In the genomic region with DNA sequence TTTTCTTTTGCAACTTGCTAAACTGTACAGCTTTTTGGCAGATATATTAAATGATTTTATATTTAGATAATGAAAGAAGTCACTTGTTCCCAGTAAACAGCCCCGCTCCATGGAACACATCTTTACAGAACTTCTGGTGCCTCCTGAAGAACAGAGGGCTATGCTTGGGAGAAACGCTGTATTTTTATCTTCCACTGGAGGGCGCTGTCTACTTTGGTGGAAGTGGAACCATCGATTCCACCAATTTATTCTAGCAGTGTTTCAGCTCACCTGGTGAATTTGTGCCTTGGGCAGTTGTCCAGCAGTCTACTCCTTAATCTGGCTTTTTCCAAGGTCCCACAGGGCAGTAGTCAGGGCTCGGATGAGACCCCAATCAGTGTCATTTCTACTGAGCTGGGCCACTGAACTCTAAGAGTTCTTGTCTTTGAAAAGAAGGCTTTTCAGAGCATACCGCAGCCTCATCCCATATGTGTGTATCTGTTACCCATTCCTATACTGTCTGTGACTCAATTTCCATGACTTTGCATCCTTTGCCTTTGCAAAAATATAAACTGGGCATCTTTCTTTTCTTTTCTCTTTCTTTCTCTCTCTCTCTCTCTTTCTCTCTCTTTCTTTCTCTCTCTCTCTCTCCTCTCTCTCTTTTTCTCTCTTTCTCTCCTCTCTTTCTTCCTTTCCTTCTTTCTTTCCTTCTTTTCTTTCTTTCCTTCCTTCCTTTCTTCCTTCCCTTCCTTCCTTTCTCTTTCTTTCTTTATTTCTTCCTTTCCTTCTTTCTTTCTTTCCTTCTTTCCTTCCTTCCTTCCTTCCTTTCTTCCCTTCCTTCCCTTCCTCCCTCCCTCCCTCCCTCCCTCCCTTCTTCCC, we compare ENCODE assay signal across 1 cellular context.
TF ChIP-seq lines count a peak whose summit lies in the region.

No MANE protein-coding gene starts in this region.

TF ChIP-seq in K562, 482 proteins besides CTCF, POLR2A, EP300 and RAD21 (continued from another document and continues in another):
- no peak for TF ChIP-seq HMGN3 (IDR thresholded peaks at IDR 0.05; ENCODE audit: borderline replicate concordance, extremely low read depth, insufficient read length, low read depth, low read length)
- TF ChIP-seq ZNF778 (CRISPR knock-in tag; IDR thresholded peaks at IDR 0.05), result no peak
- TF ChIP-seq, protein P1, sequence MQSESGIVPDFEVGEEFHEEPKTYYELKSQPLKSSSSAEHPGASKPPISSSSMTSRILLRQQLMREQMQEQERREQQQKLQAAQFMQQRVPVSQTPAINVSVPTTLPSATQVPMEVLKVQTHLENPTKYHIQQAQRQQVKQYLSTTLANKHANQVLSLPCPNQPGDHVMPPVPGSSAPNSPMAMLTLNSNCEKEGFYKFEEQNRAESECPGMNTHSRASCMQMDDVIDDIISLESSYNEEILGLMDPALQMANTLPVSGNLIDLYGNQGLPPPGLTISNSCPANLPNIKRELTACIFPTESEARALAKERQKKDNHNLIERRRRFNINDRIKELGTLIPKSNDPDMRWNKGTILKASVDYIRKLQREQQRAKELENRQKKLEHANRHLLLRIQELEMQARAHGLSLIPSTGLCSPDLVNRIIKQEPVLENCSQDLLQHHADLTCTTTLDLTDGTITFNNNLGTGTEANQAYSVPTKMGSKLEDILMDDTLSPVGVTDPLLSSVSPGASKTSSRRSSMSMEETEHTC (IDR thresholded peaks at IDR 0.05), result no peak
- no peak for TF ChIP-seq RNF2 (IDR thresholded peaks at IDR 0.05)
- no peak for TF ChIP-seq SMARCB1 (IDR thresholded peaks at IDR 0.05; ENCODE audit: insufficient read length, low read depth)
- TF ChIP-seq, protein P2, sequence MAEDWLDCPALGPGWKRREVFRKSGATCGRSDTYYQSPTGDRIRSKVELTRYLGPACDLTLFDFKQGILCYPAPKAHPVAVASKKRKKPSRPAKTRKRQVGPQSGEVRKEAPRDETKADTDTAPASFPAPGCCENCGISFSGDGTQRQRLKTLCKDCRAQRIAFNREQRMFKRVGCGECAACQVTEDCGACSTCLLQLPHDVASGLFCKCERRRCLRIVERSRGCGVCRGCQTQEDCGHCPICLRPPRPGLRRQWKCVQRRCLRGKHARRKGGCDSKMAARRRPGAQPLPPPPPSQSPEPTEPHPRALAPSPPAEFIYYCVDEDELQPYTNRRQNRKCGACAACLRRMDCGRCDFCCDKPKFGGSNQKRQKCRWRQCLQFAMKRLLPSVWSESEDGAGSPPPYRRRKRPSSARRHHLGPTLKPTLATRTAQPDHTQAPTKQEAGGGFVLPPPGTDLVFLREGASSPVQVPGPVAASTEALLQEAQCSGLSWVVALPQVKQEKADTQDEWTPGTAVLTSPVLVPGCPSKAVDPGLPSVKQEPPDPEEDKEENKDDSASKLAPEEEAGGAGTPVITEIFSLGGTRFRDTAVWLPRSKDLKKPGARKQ (CRISPR knock-in tag; IDR thresholded peaks at IDR 0.05), result no peak
- TF ChIP-seq ADNP (tag; IDR thresholded peaks at IDR 0.05), result no peak
- no peak for TF ChIP-seq NR2C2 (CRISPR knock-in tag; IDR thresholded peaks at IDR 0.05)
- TF ChIP-seq NR2C2 (tag; IDR thresholded peaks at IDR 0.05), result no peak
- TF ChIP-seq ZBTB8A (IDR thresholded peaks at IDR 0.05; ENCODE audit: partially characterized antibody), result no peak
- TF ChIP-seq TEAD2 (tag; IDR thresholded peaks at IDR 0.05), result no peak
- TF ChIP-seq SMAD1 (IDR thresholded peaks at IDR 0.05; ENCODE audit: low read depth, low read length, partially characterized antibody), result no peak
- TF ChIP-seq STAT5B (CRISPR knock-in tag; IDR thresholded peaks at IDR 0.05), result no peak
- TF ChIP-seq C11orf30 (IDR thresholded peaks at IDR 0.05; ENCODE audit: low read depth), result no peak
- no peak for TF ChIP-seq KAT2B (IDR thresholded peaks at IDR 0.05; ENCODE audit: low read depth, low read length)
- TF ChIP-seq MXI1 (IDR thresholded peaks at IDR 0.05; ENCODE audit: low read depth, low read length), result no peak
- TF ChIP-seq, protein P3, sequence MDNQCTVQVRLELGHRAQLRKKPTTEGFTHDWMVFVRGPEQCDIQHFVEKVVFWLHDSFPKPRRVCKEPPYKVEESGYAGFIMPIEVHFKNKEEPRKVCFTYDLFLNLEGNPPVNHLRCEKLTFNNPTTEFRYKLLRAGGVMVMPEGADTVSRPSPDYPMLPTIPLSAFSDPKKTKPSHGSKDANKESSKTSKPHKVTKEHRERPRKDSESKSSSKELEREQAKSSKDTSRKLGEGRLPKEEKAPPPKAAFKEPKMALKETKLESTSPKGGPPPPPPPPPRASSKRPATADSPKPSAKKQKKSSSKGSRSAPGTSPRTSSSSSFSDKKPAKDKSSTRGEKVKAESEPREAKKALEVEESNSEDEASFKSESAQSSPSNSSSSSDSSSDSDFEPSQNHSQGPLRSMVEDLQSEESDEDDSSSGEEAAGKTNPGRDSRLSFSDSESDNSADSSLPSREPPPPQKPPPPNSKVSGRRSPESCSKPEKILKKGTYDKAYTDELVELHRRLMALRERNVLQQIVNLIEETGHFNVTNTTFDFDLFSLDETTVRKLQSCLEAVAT (IDR thresholded peaks at IDR 0.05), result 0 out of 4 replicates have a peak, but pooled peaks of 1 of the 2 experiments have one; percentile 27
- 0 out of 2 replicates have a peak, but pooled peaks have one; percentile 26 for TF ChIP-seq SMC3 (conservative IDR thresholded peaks at IDR 0.05; ENCODE audit: insufficient read depth, low read depth, low read length)
- TF ChIP-seq ZNF699 (CRISPR knock-in tag; IDR thresholded peaks at IDR 0.05; ENCODE audit: insufficient replicate concordance), result no peak
- no peak for TF ChIP-seq MAFF (IDR thresholded peaks at IDR 0.05; ENCODE audit: low read length)
- no peak for TF ChIP-seq ZBTB7A (IDR thresholded peaks at IDR 0.05; ENCODE audit: borderline replicate concordance, control insufficient read depth, low read depth, low read length)
- no peak for TF ChIP-seq FOS (IDR thresholded peaks at IDR 0.05; ENCODE audit: extremely low read depth, insufficient read length)
- TF ChIP-seq NFIC (IDR thresholded peaks at IDR 0.05), result 0 out of 2 replicates have a peak, but pooled peaks have one; percentile 11
- TF ChIP-seq, protein P4, sequence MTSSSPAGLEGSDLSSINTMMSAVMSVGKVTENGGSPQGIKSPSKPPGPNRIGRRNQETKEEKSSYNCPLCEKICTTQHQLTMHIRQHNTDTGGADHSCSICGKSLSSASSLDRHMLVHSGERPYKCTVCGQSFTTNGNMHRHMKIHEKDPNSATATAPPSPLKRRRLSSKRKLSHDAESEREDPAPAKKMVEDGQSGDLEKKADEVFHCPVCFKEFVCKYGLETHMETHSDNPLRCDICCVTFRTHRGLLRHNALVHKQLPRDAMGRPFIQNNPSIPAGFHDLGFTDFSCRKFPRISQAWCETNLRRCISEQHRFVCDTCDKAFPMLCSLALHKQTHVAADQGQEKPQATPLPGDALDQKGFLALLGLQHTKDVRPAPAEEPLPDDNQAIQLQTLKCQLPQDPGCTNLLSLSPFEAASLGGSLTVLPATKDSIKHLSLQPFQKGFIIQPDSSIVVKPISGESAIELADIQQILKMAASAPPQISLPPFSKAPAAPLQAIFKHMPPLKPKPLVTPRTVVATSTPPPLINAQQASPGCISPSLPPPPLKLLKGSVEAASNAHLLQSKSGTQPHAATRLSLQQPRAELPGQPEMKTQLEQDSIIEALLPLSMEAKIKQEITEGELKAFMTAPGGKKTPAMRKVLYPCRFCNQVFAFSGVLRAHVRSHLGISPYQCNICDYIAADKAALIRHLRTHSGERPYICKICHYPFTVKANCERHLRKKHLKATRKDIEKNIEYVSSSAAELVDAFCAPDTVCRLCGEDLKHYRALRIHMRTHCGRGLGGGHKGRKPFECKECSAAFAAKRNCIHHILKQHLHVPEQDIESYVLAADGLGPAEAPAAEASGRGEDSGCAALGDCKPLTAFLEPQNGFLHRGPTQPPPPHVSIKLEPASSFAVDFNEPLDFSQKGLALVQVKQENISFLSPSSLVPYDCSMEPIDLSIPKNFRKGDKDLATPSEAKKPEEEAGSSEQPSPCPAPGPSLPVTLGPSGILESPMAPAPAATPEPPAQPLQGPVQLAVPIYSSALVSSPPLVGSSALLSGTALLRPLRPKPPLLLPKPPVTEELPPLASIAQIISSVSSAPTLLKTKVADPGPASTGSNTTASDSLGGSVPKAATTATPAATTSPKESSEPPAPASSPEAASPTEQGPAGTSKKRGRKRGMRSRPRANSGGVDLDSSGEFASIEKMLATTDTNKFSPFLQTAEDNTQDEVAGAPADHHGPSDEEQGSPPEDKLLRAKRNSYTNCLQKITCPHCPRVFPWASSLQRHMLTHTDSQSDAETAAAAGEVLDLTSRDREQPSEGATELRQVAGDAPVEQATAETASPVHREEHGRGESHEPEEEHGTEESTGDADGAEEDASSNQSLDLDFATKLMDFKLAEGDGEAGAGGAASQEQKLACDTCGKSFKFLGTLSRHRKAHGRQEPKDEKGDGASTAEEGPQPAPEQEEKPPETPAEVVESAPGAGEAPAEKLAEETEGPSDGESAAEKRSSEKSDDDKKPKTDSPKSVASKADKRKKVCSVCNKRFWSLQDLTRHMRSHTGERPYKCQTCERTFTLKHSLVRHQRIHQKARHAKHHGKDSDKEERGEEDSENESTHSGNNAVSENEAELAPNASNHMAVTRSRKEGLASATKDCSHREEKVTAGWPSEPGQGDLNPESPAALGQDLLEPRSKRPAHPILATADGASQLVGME (CRISPR knock-in tag; IDR thresholded peaks at IDR 0.05), result no peak
- TF ChIP-seq MIER1 (IDR thresholded peaks at IDR 0.05; ENCODE audit: low read depth), result no peak
- TF ChIP-seq JUNB (CRISPR knock-in tag; conservative IDR thresholded peaks at IDR 0.05), result no peak
- TF ChIP-seq, protein P5, sequence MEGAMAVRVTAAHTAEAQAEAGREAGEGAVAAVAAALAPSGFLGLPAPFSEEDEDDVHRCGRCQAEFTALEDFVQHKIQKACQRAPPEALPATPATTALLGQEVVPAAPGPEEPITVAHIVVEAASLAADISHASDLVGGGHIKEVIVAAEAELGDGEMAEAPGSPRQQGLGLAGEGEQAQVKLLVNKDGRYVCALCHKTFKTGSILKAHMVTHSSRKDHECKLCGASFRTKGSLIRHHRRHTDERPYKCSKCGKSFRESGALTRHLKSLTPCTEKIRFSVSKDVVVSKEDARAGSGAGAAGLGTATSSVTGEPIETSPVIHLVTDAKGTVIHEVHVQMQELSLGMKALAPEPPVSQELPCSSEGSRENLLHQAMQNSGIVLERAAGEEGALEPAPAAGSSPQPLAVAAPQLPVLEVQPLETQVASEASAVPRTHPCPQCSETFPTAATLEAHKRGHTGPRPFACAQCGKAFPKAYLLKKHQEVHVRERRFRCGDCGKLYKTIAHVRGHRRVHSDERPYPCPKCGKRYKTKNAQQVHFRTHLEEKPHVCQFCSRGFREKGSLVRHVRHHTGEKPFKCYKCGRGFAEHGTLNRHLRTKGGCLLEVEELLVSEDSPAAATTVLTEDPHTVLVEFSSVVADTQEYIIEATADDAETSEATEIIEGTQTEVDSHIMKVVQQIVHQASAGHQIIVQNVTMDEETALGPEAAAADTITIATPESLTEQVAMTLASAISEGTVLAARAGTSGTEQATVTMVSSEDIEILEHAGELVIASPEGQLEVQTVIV (CRISPR knock-in tag; IDR thresholded peaks at IDR 0.05; ENCODE audit: borderline replicate concordance), result no peak
- TF ChIP-seq, protein P6, sequence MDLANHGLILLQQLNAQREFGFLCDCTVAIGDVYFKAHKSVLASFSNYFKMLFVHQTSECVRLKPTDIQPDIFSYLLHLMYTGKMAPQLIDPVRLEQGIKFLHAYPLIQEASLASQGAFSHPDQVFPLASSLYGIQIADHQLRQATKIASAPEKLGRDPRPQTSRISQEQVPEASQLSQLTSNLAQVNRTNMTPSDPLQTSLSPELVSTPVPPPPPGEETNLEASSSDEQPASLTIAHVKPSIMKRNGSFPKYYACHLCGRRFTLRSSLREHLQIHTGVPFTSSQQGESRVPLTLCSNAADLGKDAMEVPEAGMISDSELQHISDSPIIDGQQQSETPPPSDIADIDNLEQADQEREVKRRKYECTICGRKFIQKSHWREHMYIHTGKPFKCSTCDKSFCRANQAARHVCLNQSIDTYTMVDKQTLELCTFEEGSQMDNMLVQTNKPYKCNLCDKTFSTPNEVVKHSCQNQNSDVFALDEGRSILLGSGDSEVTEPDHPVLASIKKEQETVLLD (IDR thresholded peaks at IDR 0.05), result no peak
- no peak for TF ChIP-seq PHB (CRISPR knock-in tag; IDR thresholded peaks at IDR 0.05)
- TF ChIP-seq MEIS2 (IDR thresholded peaks at IDR 0.05; ENCODE audit: partially characterized antibody), result no peak
- no peak for TF ChIP-seq ZNF224 (CRISPR knock-in tag; IDR thresholded peaks at IDR 0.05)
- TF ChIP-seq ZEB2 (IDR thresholded peaks at IDR 0.05), result no peak
- TF ChIP-seq HDAC1 (IDR thresholded peaks at IDR 0.05), result 0 out of 4 replicates have a peak, but pooled peaks of 1 of the 2 experiments have one; percentile 25
- TF ChIP-seq, protein P7, sequence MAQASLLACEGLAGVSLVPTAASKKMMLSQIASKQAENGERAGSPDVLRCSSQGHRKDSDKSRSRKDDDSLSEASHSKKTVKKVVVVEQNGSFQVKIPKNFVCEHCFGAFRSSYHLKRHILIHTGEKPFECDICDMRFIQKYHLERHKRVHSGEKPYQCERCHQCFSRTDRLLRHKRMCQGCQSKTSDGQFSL (CRISPR knock-in tag; IDR thresholded peaks at IDR 0.05), result no peak
- TF ChIP-seq, protein P7 (tag; IDR thresholded peaks at IDR 0.05), result no peak
- no peak for TF ChIP-seq HIVEP1 (CRISPR knock-in tag; IDR thresholded peaks at IDR 0.05)
- TF ChIP-seq CAMTA2 (CRISPR knock-in tag; conservative IDR thresholded peaks at IDR 0.05), result no peak
- TF ChIP-seq ZC3H11A (IDR thresholded peaks at IDR 0.05; ENCODE audit: low read depth, low read length), result no peak
- TF ChIP-seq, protein P8, sequence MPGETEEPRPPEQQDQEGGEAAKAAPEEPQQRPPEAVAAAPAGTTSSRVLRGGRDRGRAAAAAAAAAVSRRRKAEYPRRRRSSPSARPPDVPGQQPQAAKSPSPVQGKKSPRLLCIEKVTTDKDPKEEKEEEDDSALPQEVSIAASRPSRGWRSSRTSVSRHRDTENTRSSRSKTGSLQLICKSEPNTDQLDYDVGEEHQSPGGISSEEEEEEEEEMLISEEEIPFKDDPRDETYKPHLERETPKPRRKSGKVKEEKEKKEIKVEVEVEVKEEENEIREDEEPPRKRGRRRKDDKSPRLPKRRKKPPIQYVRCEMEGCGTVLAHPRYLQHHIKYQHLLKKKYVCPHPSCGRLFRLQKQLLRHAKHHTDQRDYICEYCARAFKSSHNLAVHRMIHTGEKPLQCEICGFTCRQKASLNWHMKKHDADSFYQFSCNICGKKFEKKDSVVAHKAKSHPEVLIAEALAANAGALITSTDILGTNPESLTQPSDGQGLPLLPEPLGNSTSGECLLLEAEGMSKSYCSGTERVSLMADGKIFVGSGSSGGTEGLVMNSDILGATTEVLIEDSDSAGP (CRISPR knock-in tag; IDR thresholded peaks at IDR 0.05), result no peak
- 0 out of 2 replicates have a peak, but pooled peaks have one; percentile 35 for TF ChIP-seq THRAP3 (IDR thresholded peaks at IDR 0.05; ENCODE audit: borderline replicate concordance)
- no peak for TF ChIP-seq TCF7 (IDR thresholded peaks at IDR 0.05; ENCODE audit: borderline replicate concordance)
- TF ChIP-seq ZNF696 (CRISPR knock-in tag; conservative IDR thresholded peaks at IDR 0.05), result no peak
- no peak for TF ChIP-seq ZNF316 (IDR thresholded peaks at IDR 0.05)
- no peak for TF ChIP-seq ASH1L (IDR thresholded peaks at IDR 0.05; ENCODE audit: borderline replicate concordance, low read depth, partially characterized antibody)
- no peak for TF ChIP-seq PURB (CRISPR knock-in tag; IDR thresholded peaks at IDR 0.05; ENCODE audit: low read depth)
- no peak for TF ChIP-seq BRD9 (IDR thresholded peaks at IDR 0.05; ENCODE audit: low read depth, partially characterized antibody)
- TF ChIP-seq PTTG1 (tag; IDR thresholded peaks at IDR 0.05; ENCODE audit: low read depth), result no peak
